1 cellular context compared by ENCODE assay signal in genomic region chr18:67516432-67517223, GRCh38.
TF ChIP-seq lines count a peak whose summit lies in the region.

DSEL (minus strand) TSS chr18:67516720; CDS start chr18:67514608, 2,112 bp downstream.

TF ChIP-seq in HepG2, 621 proteins besides CTCF, POLR2A, EP300 and RAD21 (continued from another document and continues in another):
- TF ChIP-seq ZNF501 (CRISPR knock-in tag; IDR thresholded peaks at IDR 0.05): peak; percentile 76; the same call in 1 of the 2 replicates
- TF ChIP-seq DZIP1 (CRISPR knock-in tag; IDR thresholded peaks at IDR 0.05): no peak
- no peak for TF ChIP-seq REXO4 (CRISPR knock-in tag; IDR thresholded peaks at IDR 0.05; ENCODE audit: borderline replicate concordance)
- TF ChIP-seq RFX1 (IDR thresholded peaks at IDR 0.05): no peak
- TF ChIP-seq TSC22D2 (CRISPR knock-in tag; IDR thresholded peaks at IDR 0.05; ENCODE audit: borderline replicate concordance): no peak
- TF ChIP-seq NFATC3 (CRISPR knock-in tag; IDR thresholded peaks at IDR 0.05): no peak
- TF ChIP-seq TEAD3 (CRISPR knock-in tag; optimal IDR thresholded peaks at IDR 0.05; ENCODE audit: borderline replicate concordance): no peak
- no peak for TF ChIP-seq MIER2 (CRISPR knock-in tag; IDR thresholded peaks at IDR 0.05)
- no peak for TF ChIP-seq ZNF652 (CRISPR knock-in tag; IDR thresholded peaks at IDR 0.05; ENCODE audit: borderline replicate concordance, low read depth)
- no peak for TF ChIP-seq HIC2 (CRISPR knock-in tag; IDR thresholded peaks at IDR 0.05; ENCODE audit: low read depth)
- no peak for TF ChIP-seq MBNL3 (CRISPR knock-in tag; conservative IDR thresholded peaks at IDR 0.05)
- TF ChIP-seq ZNF770 (CRISPR knock-in tag; IDR thresholded peaks at IDR 0.05): 0 out of 2 replicates have a peak, but pooled peaks have one; percentile 16
- no peak for TF ChIP-seq ZNF513 (CRISPR knock-in tag; conservative IDR thresholded peaks at IDR 0.05)
- no peak for TF ChIP-seq ZBTB42 (CRISPR knock-in tag; IDR thresholded peaks at IDR 0.05)
- TF ChIP-seq YEATS4 (CRISPR knock-in tag; IDR thresholded peaks at IDR 0.05; ENCODE audit: borderline replicate concordance): no peak
- 0 out of 2 replicates have a peak, but pooled peaks have one; percentile 47 for TF ChIP-seq NR1H2 (CRISPR knock-in tag; IDR thresholded peaks at IDR 0.05; ENCODE audit: borderline replicate concordance, low read depth)
- TF ChIP-seq KDM5A (IDR thresholded peaks at IDR 0.05; ENCODE audit: borderline replicate concordance, low read length): no peak
- no peak for TF ChIP-seq ZBTB26 (CRISPR knock-in tag; IDR thresholded peaks at IDR 0.05; ENCODE audit: borderline replicate concordance)
- peak; percentile 53; the same call in 1 of the 2 replicates for TF ChIP-seq ZMAT3 (CRISPR knock-in tag; conservative IDR thresholded peaks at IDR 0.05)
- TF ChIP-seq ARNTL (CRISPR knock-in tag; IDR thresholded peaks at IDR 0.05): no peak
- no peak for TF ChIP-seq ATF7 (IDR thresholded peaks at IDR 0.05)
- no peak for TF ChIP-seq ATF7 (CRISPR knock-in tag; IDR thresholded peaks at IDR 0.05)
- TF ChIP-seq ZNF639 (CRISPR knock-in tag; conservative IDR thresholded peaks at IDR 0.05): no peak
- no peak for TF ChIP-seq PITX1 (CRISPR knock-in tag; IDR thresholded peaks at IDR 0.05)
- no peak for TF ChIP-seq BRCA1 (CRISPR knock-in tag; IDR thresholded peaks at IDR 0.05)
- no peak for TF ChIP-seq CBX1 (IDR thresholded peaks at IDR 0.05; ENCODE audit: low read depth)
- TF ChIP-seq SCMH1 (CRISPR knock-in tag; IDR thresholded peaks at IDR 0.05; ENCODE audit: borderline replicate concordance): no peak
- no peak for TF ChIP-seq NCOA2 (CRISPR knock-in tag; IDR thresholded peaks at IDR 0.05)
- no peak for TF ChIP-seq IRF2 (CRISPR knock-in tag; IDR thresholded peaks at IDR 0.05)
- TF ChIP-seq POLR2G (IDR thresholded peaks at IDR 0.05; ENCODE audit: low read depth, low read length): no peak
- TF ChIP-seq ZNF891 (CRISPR knock-in tag; IDR thresholded peaks at IDR 0.05): no peak
- no peak for TF ChIP-seq ZFP36L1 (CRISPR knock-in tag; IDR thresholded peaks at IDR 0.05)
- peak; percentile 71; the same call in 1 of the 2 replicates for TF ChIP-seq TFDP1 (CRISPR knock-in tag; IDR thresholded peaks at IDR 0.05; ENCODE audit: borderline replicate concordance)
- TF ChIP-seq ZNF740 (CRISPR knock-in tag; IDR thresholded peaks at IDR 0.05): no peak
- TF ChIP-seq TCF7 (IDR thresholded peaks at IDR 0.05; ENCODE audit: low read depth): no peak
- no peak for TF ChIP-seq ZNF24 (IDR thresholded peaks at IDR 0.05)
- no peak for TF ChIP-seq RBAK (CRISPR knock-in tag; IDR thresholded peaks at IDR 0.05)
- no peak for TF ChIP-seq RBM39 (IDR thresholded peaks at IDR 0.05; ENCODE audit: low read depth, low read length, poor library complexity, severe bottlenecking)
- TF ChIP-seq BCLAF1 (IDR thresholded peaks at IDR 0.05): no peak
- no peak for TF ChIP-seq DPF2 (CRISPR knock-in tag; IDR thresholded peaks at IDR 0.05; ENCODE audit: borderline replicate concordance, low read depth)
- TF ChIP-seq CAMTA2 (CRISPR knock-in tag; IDR thresholded peaks at IDR 0.05; ENCODE audit: borderline replicate concordance): no peak
- TF ChIP-seq ZNF841 (CRISPR knock-in tag; IDR thresholded peaks at IDR 0.05; ENCODE audit: borderline replicate concordance): no peak
- TF ChIP-seq MEIS2 (CRISPR knock-in tag; IDR thresholded peaks at IDR 0.05): no peak
- TF ChIP-seq GATAD2A (CRISPR knock-in tag; IDR thresholded peaks at IDR 0.05): no peak
- TF ChIP-seq SP140L (CRISPR knock-in tag; IDR thresholded peaks at IDR 0.05; ENCODE audit: borderline replicate concordance): no peak
- TF ChIP-seq ZNF788 (CRISPR knock-in tag; IDR thresholded peaks at IDR 0.05; ENCODE audit: borderline replicate concordance): no peak; the same call in 1 of the 2 replicates
- no peak for TF ChIP-seq ZNF281 (CRISPR knock-in tag; IDR thresholded peaks at IDR 0.05; ENCODE audit: borderline replicate concordance)
- no peak for TF ChIP-seq ZNF33B (CRISPR knock-in tag; IDR thresholded peaks at IDR 0.05)
